9 cellular contexts compared by ENCODE assay signal in the genomic region with DNA sequence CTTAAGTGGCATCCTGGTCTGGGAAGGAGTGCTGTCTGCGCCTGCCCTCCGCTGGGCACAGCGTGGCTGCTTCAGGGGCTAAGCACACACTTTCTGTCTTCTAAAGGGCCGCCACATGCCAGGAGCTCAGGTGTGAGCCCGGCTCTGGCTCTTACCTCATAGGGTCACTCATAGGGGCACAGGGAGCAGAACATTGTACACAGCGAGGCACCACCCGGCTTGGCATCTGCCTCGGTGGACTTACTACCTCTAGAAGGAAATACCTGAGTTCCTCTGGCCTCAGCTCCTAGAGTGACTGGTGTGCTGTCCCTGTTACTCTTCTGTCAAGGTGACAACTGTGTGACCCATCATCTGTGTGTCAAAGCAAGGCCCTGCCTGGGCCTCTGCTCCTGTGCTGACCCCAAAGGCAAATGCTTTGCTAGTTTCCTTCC. TPM values are rescaled to one million over a fixed set of nuclear protein-coding genes. Genes with fewer than 3 reads are reported as not detected.
DNase-seq lines count a peak whose midpoint lies in the region; ATAC-seq, FAIRE-seq and TF ChIP-seq lines count a peak whose summit lies in the region.
"Had no signal": no experiment of that assay in that cellular context is flagged by ENCODE, and none has a peak within 500 bp of the region (broad histone marks: within the 10 kb centered on the region; RNA-seq: fewer than 3 reads in every experiment).

No MANE protein-coding gene starts in this region.

- no peaks in the 10 kb centered on the region for H3K9me3 Mint-ChIP-seq in Calu3 (ENCODE audit: low read depth, unreplicated experiment)
- H3K9me3 Mint-ChIP-seq in activated CD4-positive, alpha-beta memory T cell treated with anti-CD3 and anti-CD28 coated beads, Interleukin-2, amount 10 ng/mL, durations not matched to agents 7 days and 5 days = no peaks in the 10 kb centered on the region

- H3K27me3 Mint-ChIP-seq in Calu3 (ENCODE audit: unreplicated experiment) = no peaks in the 10 kb centered on the region
- H3K27me3 Mint-ChIP-seq in activated CD4-positive, alpha-beta memory T cell treated with anti-CD3 and anti-CD28 coated beads, Interleukin-2, amount 10 ng/mL, durations not matched to agents 7 days and 5 days = no peaks in the 10 kb centered on the region

- no TSS peak for BruUV-seq in Calu3 (replicated peaks; lab: Mats Ljungman, UMichigan)

- peak overlapping the region; percentile 80 for H3K27ac Mint-ChIP-seq in Calu3 (ENCODE audit: unreplicated experiment)
- peak overlapping the region; percentile 57 for H3K27ac Mint-ChIP-seq in activated CD4-positive, alpha-beta memory T cell treated with anti-CD3 and anti-CD28 coated beads, Interleukin-2, amount 10 ng/mL, durations not matched to agents 7 days and 5 days

- POLR2A ChIA-PET in activated CD4-positive, alpha-beta memory T cell treated with anti-CD3 and anti-CD28 coated beads, Interleukin-2, amount 10 ng/mL, durations not matched to agents 7 days and 5 days (lab: Charles Lee) = interaction anchor here (1.0 to 3.5 kb wide), 9 partner anchors 8 to 70 kb away, joined by 3 to 54 read pairs (median 18); a partner anchor contains a TSS

- peaks cover 97% of the 10 kb centered on the region for H3K36me3 Mint-ChIP-seq in Calu3 (ENCODE audit: insufficient read depth, unreplicated experiment)
- H3K36me3 Mint-ChIP-seq in activated CD4-positive, alpha-beta memory T cell treated with anti-CD3 and anti-CD28 coated beads, Interleukin-2, amount 10 ng/mL, durations not matched to agents 7 days and 5 days (ENCODE audit: low read depth) = peaks cover 79% of the 10 kb centered on the region

- no peaks in the 10 kb centered on the region for H3K27me3 ChIP-seq in SJCRH30

- H3K36me3 ChIP-seq in SJCRH30 = peaks cover 49% of the 10 kb centered on the region

- no peak overlapping the region for H3K27ac ChIP-seq in SJCRH30

- H3K9me3 ChIP-seq in SJCRH30 (replicated peaks) = no peaks in the 10 kb centered on the region

- H3K4me3 ChIP-seq in skeletal muscle cell (ENCODE audit: low read depth, low read length) (peak overlapping the region; percentile 11), SJCRH30 (no peak overlapping the region)

- H3K4me3 Mint-ChIP-seq in Calu3 (ENCODE audit: low read depth, unreplicated experiment) = peak overlapping the region; percentile 50
- no peak overlapping the region for H3K4me3 Mint-ChIP-seq in activated CD4-positive, alpha-beta memory T cell treated with anti-CD3 and anti-CD28 coated beads, Interleukin-2, amount 10 ng/mL, durations not matched to agents 7 days and 5 days

- intact Hi-C loops in Calu3 (cut with micrococcal nuclease; ENCODE audit: unreplicated experiment) = no loop called here
- intact Hi-C loops in Right ventricle myocardium inferior (cut with DNase I) = no loop called here

- TF ChIP-seq CTCF in Calu3 (IDR thresholded peaks at IDR 0.05; ENCODE audit: unreplicated experiment) = no peak

- CTCF ChIA-PET in Calu3 (lab: Charles Lee) = no interaction called here
- CTCF ChIA-PET in activated CD4-positive, alpha-beta memory T cell treated with anti-CD3 and anti-CD28 coated beads, Interleukin-2, amount 10 ng/mL, durations not matched to agents 7 days and 5 days (lab: Charles Lee) = no interaction called here

- H3K4me1 ChIP-seq in SJCRH30 = no peaks in the 10 kb centered on the region; the same call in 1 of the 2 replicates

- no peak for DNase-seq in Calu3
- peak; percentile 14 for DNase-seq in activated CD4-positive, alpha-beta memory T cell treated with anti-CD3 and anti-CD28 coated beads, Interleukin-2, amount 10 ng/mL, durations not matched to agents 7 days and 5 days
- DNase-seq in Right ventricle myocardium inferior (ENCODE audit: missing footprints) = no peak
- no peak for DNase-seq in skeletal muscle cell (ENCODE audit: low read depth)
- DNase-seq in RCC 7860 (ENCODE audit: low spot score) = no peak
- DNase-seq in inferior parietal cortex (ENCODE audit: extremely low spot score) = no peak
- no peak for DNase-seq in SJCRH30
- DNase-seq: NCI-H2107 had no signal

- no peak for FAIRE-seq in RCC 7860 (lab: Jason Lieb, UNC)

- ATAC-seq in Right ventricle myocardium inferior = peak; percentile 26
- ATAC-seq in GM21825 (IDR thresholded peaks at IDR 0.05; ENCODE audit: unreplicated experiment) = no peak

- peaks cover 82% of the 10 kb centered on the region for H3K4me1 Mint-ChIP-seq in Calu3 (ENCODE audit: low read depth, unreplicated experiment)
- peaks cover 88% of the 10 kb centered on the region for H3K4me1 Mint-ChIP-seq in activated CD4-positive, alpha-beta memory T cell treated with anti-CD3 and anti-CD28 coated beads, Interleukin-2, amount 10 ng/mL, durations not matched to agents 7 days and 5 days

RNA-seq across cellular contexts. Expression of a gene that starts 13.4 kb away (rescaled TPM):
- 605 and 821 TPM in 2 replicates for total RNA-seq in Calu3 (2022)
- 1,000 to 10,000 TPM; 1,222 to 1,245 TPM for total RNA-seq in activated CD4-positive, alpha-beta memory T cell treated with anti-CD3 and anti-CD28 coated beads, Interleukin-2, amount 10 ng/mL, durations not matched to agents 7 days and 5 days
- 457 TPM for total RNA-seq in Right ventricle myocardium inferior
- total RNA-seq in SJCRH30 (2014; rRNA removed; shearing (Covaris generic)) = 6.2 and 12.8 TPM in 2 replicates

RNA-seq across cellular contexts. Expression of a gene that starts 49.6 kb away (rescaled TPM):
- total RNA-seq in Calu3 (2022) (40.2 and 51.9 TPM in 2 replicates), Right ventricle myocardium inferior (8.2 TPM)
- total RNA-seq in activated CD4-positive, alpha-beta memory T cell treated with anti-CD3 and anti-CD28 coated beads, Interleukin-2, amount 10 ng/mL, durations not matched to agents 7 days and 5 days = 10 to 100 TPM; 53.9 to 61.3 TPM
- total RNA-seq in SJCRH30 (2014; rRNA removed; shearing (Covaris generic)) = 21.0 and 22.2 TPM in 2 replicates

RNA-seq across cellular contexts. Expression of a gene that starts 53.5 kb away (rescaled TPM):
- 2.9 and 4.0 TPM in 2 replicates for total RNA-seq in Calu3 (2022)
- total RNA-seq in activated CD4-positive, alpha-beta memory T cell treated with anti-CD3 and anti-CD28 coated beads, Interleukin-2, amount 10 ng/mL, durations not matched to agents 7 days and 5 days = 10 to 100 TPM; 19.4 to 19.8 TPM
- total RNA-seq in Right ventricle myocardium inferior = 5.6 TPM
- total RNA-seq in SJCRH30 (2014; rRNA removed; shearing (Covaris generic)) = 1.1 and 1.3 TPM in 2 replicates

Comparison
In these comparisons a context has a peak if more than half of its experiments do, and no peak if none do; other contexts are left out.
1. RNA of a gene that starts 13.4 kb away (total RNA-seq): 1,222 to 1,245 TPM in activated CD4-positive, alpha-beta memory T cell treated with anti-CD3 and anti-CD28 coated beads, Interleukin-2, amount 10 ng/mL, durations not matched to agents 7 days and 5 days, 605 to 821 TPM in Calu3 and 457 TPM in Right ventricle myocardium inferior (single experiment); 6.2 to 12.8 TPM in SJCRH30; every median in the first group is over 10 times any median in the second.